15 cellular contexts compared by ENCODE assay signal in the genomic region with DNA sequence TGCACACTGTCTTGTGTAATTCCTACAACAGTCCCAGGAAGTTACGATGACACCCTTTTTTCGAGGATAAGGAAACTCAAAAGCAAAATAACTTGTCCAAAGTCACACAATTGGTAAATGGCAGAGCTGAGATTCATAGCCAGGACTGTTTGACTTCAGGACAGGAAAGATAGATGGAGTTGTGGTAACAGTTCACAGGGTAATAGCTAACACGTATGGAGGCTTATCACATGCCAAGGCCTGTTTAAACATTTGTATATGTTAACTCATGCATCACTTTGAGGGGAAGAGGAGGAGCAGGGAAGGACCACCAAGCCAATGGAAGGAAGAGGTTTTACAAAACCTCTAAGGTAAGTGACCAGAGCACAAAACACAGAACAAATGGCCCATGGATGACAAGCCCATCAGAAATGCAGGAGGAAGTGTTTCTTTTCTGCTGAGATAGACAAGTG. TPM values are rescaled to one million over a fixed set of nuclear protein-coding genes. Genes with fewer than 3 reads are reported as not detected.
DNase-seq lines count a peak whose midpoint lies in the region; ATAC-seq, FAIRE-seq and TF ChIP-seq lines count a peak whose summit lies in the region.
"Had no signal": no experiment of that assay in that cellular context is flagged by ENCODE, and none has a peak within 500 bp of the region (broad histone marks: within the 10 kb centered on the region; RNA-seq: fewer than 3 reads in every experiment).

No MANE protein-coding gene starts in this region.

- H3K9ac ChIP-seq in K562 (ENCODE audit: insufficient read depth in 1 of 2, low read depth in 2 of 2, low read length in 2 of 2): no peak overlapping the region; a peak in 1 of 4 replicates
- H3K9ac ChIP-seq in liver (ENCODE audit: low read depth in 1 of 2, low read length in 2 of 2): no peak overlapping the region

- peaks cover 24% of the 10 kb centered on the region for H4K20me1 ChIP-seq in K562 (replicated peaks; ENCODE audit: control insufficient read depth, insufficient read depth, low read length)

- BruUV-seq in A673 (replicated peaks; lab: Mats Ljungman, UMichigan): no TSS peak
- BruUV-seq in K562 (replicated peaks; lab: Mats Ljungman, UMichigan): no TSS peak

- H3K36me3 ChIP-seq in A673 (ENCODE audit: insufficient read depth, low read length, poor library complexity, severe bottlenecking): peaks cover 60% of the 10 kb centered on the region
- H3K36me3 ChIP-seq in K562 (ENCODE audit: control insufficient read depth, insufficient read depth, low read length): peaks cover 66% of the 10 kb centered on the region
- H3K36me3 ChIP-seq in liver (ENCODE audit: control insufficient read depth in 4 of 4, insufficient read depth in 3 of 4, low read depth in 1 of 4, low read length in 3 of 4): peaks cover 2 to 13% (median 7%) of the 10 kb centered on the region in 4 donors
- H3K36me3 ChIP-seq: left ventricle myocardium inferior had no signal

- H3K4me1 Mint-ChIP-seq in HFFc6 (ENCODE audit: low read depth): peaks cover 66% of the 10 kb centered on the region

- peak overlapping the region; percentile 30; the same call in 1 of the 2 replicates for H3K4me3 Mint-ChIP-seq in HFFc6

- TF ChIP-seq POLR2A in K562 (conservative IDR thresholded peaks at IDR 0.05): no peak

- H3K4me1 ChIP-seq in A673 (ENCODE audit: insufficient read depth, low read length, poor library complexity, severe bottlenecking) (peaks cover 24% of the 10 kb centered on the region), K562 (replicated peaks in 1 of 2; ENCODE audit: control insufficient read depth in 2 of 2, insufficient read depth in 2 of 2, low read length in 2 of 2) (peaks cover 30 to 33% of the 10 kb centered on the region in 2 experiments; a peak in 4 of 5 replicates), liver (ENCODE audit: control insufficient read depth in 4 of 4, insufficient read depth in 4 of 4, low read length in 3 of 4) (peaks cover 5 to 60% (median 36%) of the 10 kb centered on the region in 4 donors)

- H3K9me3 ChIP-seq in A673 (ENCODE audit: low read depth, low read length, poor library complexity, severe bottlenecking) (no peaks in the 10 kb centered on the region), K562 (replicated peaks; ENCODE audit: control insufficient read depth, insufficient read depth, low read depth, low read length) (no peaks in the 10 kb centered on the region), liver (ENCODE audit: control insufficient read depth in 4 of 4, low read length in 3 of 4) (no peaks in the 10 kb centered on the region)

- no peaks in the 10 kb centered on the region for H3K9me3 Mint-ChIP-seq in HFFc6
- H3K9me3 Mint-ChIP-seq: activated naive CD8-positive, alpha-beta T cell treated with anti-CD3 and anti-CD28 coated beads, Interleukin-2, amount 10 ng/mL, durations not matched to agents 7 days and 5 days had no signal

- POLR2A ChIA-PET in A673 (lab: Charles Lee; ENCODE audit: low non-redundant PET): no interaction called here
- POLR2A ChIA-PET in K562 (lab: Yijun Ruan, JAX): interaction anchor here (4.3 kb wide), 1 partner anchor 12 kb away, joined by 17 read pairs; no protein-coding TSS in a partner anchor

- CTCF ChIA-PET in A673 (lab: Charles Lee): no interaction called here
- CTCF ChIA-PET in K562 (lab: Yijun Ruan, JAX; ENCODE audit: low intra/inter-chr PET ratio): no interaction called here

- H3K4me3 ChIP-seq in A673 (ENCODE audit: low read depth, low read length, poor library complexity, severe bottlenecking): peak overlapping the region; percentile 99
- H3K4me3 ChIP-seq in K562: no peak overlapping the region
- H3K4me3 ChIP-seq in liver (ENCODE audit: low read depth in 1 of 3, low read length in 3 of 3): peak overlapping the region; percentile 92 to 94 (median 92)
- H3K4me3 ChIP-seq: left ventricle myocardium inferior had no signal

- TF ChIP-seq RAD21 in K562 (CRISPR knock-in tag; conservative IDR thresholded peaks at IDR 0.05 in 1 of 2, IDR thresholded peaks at IDR 0.05 in 1 of 2) (no peak), liver (IDR thresholded peaks at IDR 0.05) (no peak)

- no peaks in the 10 kb centered on the region for H3K9me1 ChIP-seq in K562 (ENCODE audit: control insufficient read depth, insufficient read depth, low read length)

- H3K36me3 Mint-ChIP-seq in HFFc6 (ENCODE audit: low read depth): peaks cover 33% of the 10 kb centered on the region

- H3K27ac ChIP-seq in A673 (ENCODE audit: low read depth, low read length, poor library complexity, severe bottlenecking): peak overlapping the region; percentile 50
- no peak overlapping the region for H3K27ac ChIP-seq in K562 (ENCODE audit: extremely low read depth, low read depth, low read length)
- H3K27ac ChIP-seq in liver (ENCODE audit: low read depth in 1 of 2, low read length in 2 of 2): peak overlapping the region; percentile 89 to 96
- H3K27ac ChIP-seq: left ventricle myocardium inferior had no signal

- no peak for ATAC-seq in K562
- ATAC-seq in GM18517 (IDR thresholded peaks at IDR 0.05; ENCODE audit: unreplicated experiment): no peak
- ATAC-seq in GM18868 (IDR thresholded peaks at IDR 0.05; ENCODE audit: unreplicated experiment): no peak
- no peak for ATAC-seq in HG03439 (IDR thresholded peaks at IDR 0.05; ENCODE audit: unreplicated experiment)
- ATAC-seq: Panc1 had no signal

- 35% methylated on average over 3 of the region's 3 CpGs for WGBS in K562 (ENCODE audit: insufficient coverage, low coverage, missing lambda C conversion rate)
- 16% methylated on average over 3 of the region's 3 CpGs for WGBS in liver

- H3K27ac Mint-ChIP-seq in HFFc6: peak overlapping the region; percentile 60
- H3K27ac Mint-ChIP-seq: activated naive CD8-positive, alpha-beta T cell treated with anti-CD3 and anti-CD28 coated beads, Interleukin-2, amount 10 ng/mL, durations not matched to agents 7 days and 5 days; B cell had no signal

- no peak for TF ChIP-seq EP300 in K562 (IDR thresholded peaks at IDR 0.05; ENCODE audit: low read length)

- peaks cover 3% of the 10 kb centered on the region for H3K27me3 Mint-ChIP-seq in HFFc6 (ENCODE audit: insufficient read depth)

- intact Hi-C loops in A673 (cut with micrococcal nuclease; ENCODE audit: unreplicated experiment) (no loop called here), K562 (cut with micrococcal nuclease) (no loop called here)

- TF ChIP-seq CTCF in A673 (conservative IDR thresholded peaks at IDR 0.05; ENCODE audit: low read depth, low read length): no peak
- no peak for TF ChIP-seq CTCF in HFFc6 (IDR thresholded peaks at IDR 0.05)
- no peak for TF ChIP-seq CTCF in K562 (IDR thresholded peaks at IDR 0.05 in 2 of 3, conservative IDR thresholded peaks at IDR 0.05 in 1 of 3; ENCODE audit: insufficient read depth in 2 of 3, low read depth in 1 of 3, low read length in 3 of 3)
- no peak for TF ChIP-seq CTCF in liver (IDR thresholded peaks at IDR 0.05; ENCODE audit: low read depth, low read length, missing input control)

- H3K4me2 ChIP-seq in K562 (ENCODE audit: insufficient read depth, low read length): peak overlapping the region; percentile 96

- peaks cover 78% of the 10 kb centered on the region for H3K79me2 ChIP-seq in K562 (ENCODE audit: control insufficient read depth, insufficient read depth, low read length)

- in situ Hi-C loops in K562 (cut with MboI): no loop called here

- H2AFZ ChIP-seq in K562 (ENCODE audit: low read depth, low read length): no peak overlapping the region

- DNase-seq in A673 (ENCODE audit: low spot score) (no peak), HFFc6 (peak; percentile 15), K562 (ENCODE audit: extremely low read depth in 1 of 4, low spot score in 3 of 4) (no peak), NCI-H345 (lab: John Stamatoyannopoulos, UW) (no peak)
- DNase-seq: activated CD4-positive, CD25-positive, alpha-beta regulatory T cell treated with anti-CD3 and anti-CD28 coated beads, Interleukin-2, amount 50 U/mL, for 72 hours; activated naive CD8-positive, alpha-beta T cell treated with anti-CD3 and anti-CD28 coated beads, Interleukin-2, amount 10 ng/mL, durations not matched to agents 7 days and 5 days; left ventricle myocardium inferior; NCI-H1105 had no signal

- peak; percentile 58 for FAIRE-seq in K562 (lab: Jason Lieb, UNC)
- FAIRE-seq: endometrium had no signal

- H3K27me3 ChIP-seq in A673 (replicated peaks; ENCODE audit: insufficient read depth, low read depth, low read length, poor library complexity) (no peaks in the 10 kb centered on the region), K562 (ENCODE audit: control insufficient read depth in 2 of 2, insufficient read depth in 2 of 2, low read length in 2 of 2) (no peaks in the 10 kb centered on the region), liver (ENCODE audit: control insufficient read depth in 4 of 4, insufficient read depth in 4 of 4, low read length in 3 of 4) (no peaks in the 10 kb centered on the region)

TF ChIP-seq in K562, 482 proteins besides CTCF, POLR2A, EP300 and RAD21 (continues in another document):
- 0 out of 4 replicates have a peak, but pooled peaks of 1 of the 2 experiments have one; percentile 17 for TF ChIP-seq KDM1A (IDR thresholded peaks at IDR 0.05)
- no peak for TF ChIP-seq HOXB6 (CRISPR knock-in tag; IDR thresholded peaks at IDR 0.05; ENCODE audit: borderline replicate concordance)

TF ChIP-seq in liver, 16 proteins besides CTCF, POLR2A, EP300 and RAD21 (continues in another document):
- TF ChIP-seq GABPA (IDR thresholded peaks at IDR 0.05 in 1 of 2, conservative IDR thresholded peaks at IDR 0.05 in 1 of 2): no peak
- TF ChIP-seq RXRA (IDR thresholded peaks at IDR 0.05): peak in 1 of 2 donors; percentile 4
- TF ChIP-seq FOXA1 (IDR thresholded peaks at IDR 0.05): no peak

RNA-seq across cellular contexts. Expression of gene DHCR24, which starts 2.8 kb away (rescaled TPM):
- total RNA-seq in A673 (2021) (245 and 273 TPM in 2 replicates), K562 (2014; rRNA removed) (93.5 and 113 TPM in 2 replicates), K562 (2014; rRNA removed; fragmentation: Illumina TruSeq; extraction: Trizol) (70.6 and 74.3 TPM in 2 replicates), K562 (2015; rRNA removed; fragmentation: Illumina TruSeq; extraction: Trizol) (79.9 and 82.1 TPM in 2 replicates), K562 (2021) (158 and 161 TPM in 2 replicates), liver (100 to 1,000 TPM; 495 to 815 TPM)
- total RNA-seq in HFFc6 (2021; fragmentation: NEBNext Ultra II Directional; extraction: Animal tissue kit (Norgen Biotek cat#: 25700)): 10 to 100 TPM; 39.3 to 88.4 (median 74.8) TPM
- 237 and 531 TPM in 2 replicates for total RNA-seq in K562 (2011; cell fraction: chromatin; rRNA removed; ENCODE audit: low replicate concordance)
- total RNA-seq in K562 (2011; cell fraction: nucleolus; rRNA removed): 417 and 435 TPM in 2 replicates
- 411 and 423 TPM in 2 replicates for total RNA-seq in K562 (2011; cell fraction: nucleoplasm; rRNA removed)
- polyA plus RNA-seq in K562 (2011; rRNA removed) (137 and 183 TPM in 2 replicates), K562 (2014; fragmentation: Illumina TruSeq; extraction: Trizol) (138 and 140 TPM in 2 replicates), K562 (2014; fragmentation: Nextera tagmentation; extraction: Ambion mirVana) (10 to 100 TPM; 23.4 to 29.6 TPM), K562 (2014; rRNA removed) (69.9 and 70.7 TPM in 2 replicates), liver (100 to 1,000 TPM; 271 to 705 TPM)
- polyA plus RNA-seq in K562 (2011; cell fraction: cytosol; rRNA removed): 207 and 209 TPM in 2 replicates
- 214 and 280 TPM in 2 replicates for polyA plus RNA-seq in K562 (2011; cell fraction: nucleus; rRNA removed)
- polyA plus RNA-seq in K562 (2012): 93.6 and 212 TPM in 2 replicates
- 215 and 292 TPM in 2 replicates for polyA minus RNA-seq in K562 (2011; rRNA and poly(A)+ RNA removed)
- polyA minus RNA-seq in K562 (2011; cell fraction: cytosol; rRNA and poly(A)+ RNA removed): 158 and 163 TPM in 2 replicates
- 97.6 and 98.3 TPM in 2 replicates for polyA minus RNA-seq in K562 (2011; cell fraction: nucleus; rRNA and poly(A)+ RNA removed)
